21 cellular contexts compared by ENCODE assay signal in the genomic region with DNA sequence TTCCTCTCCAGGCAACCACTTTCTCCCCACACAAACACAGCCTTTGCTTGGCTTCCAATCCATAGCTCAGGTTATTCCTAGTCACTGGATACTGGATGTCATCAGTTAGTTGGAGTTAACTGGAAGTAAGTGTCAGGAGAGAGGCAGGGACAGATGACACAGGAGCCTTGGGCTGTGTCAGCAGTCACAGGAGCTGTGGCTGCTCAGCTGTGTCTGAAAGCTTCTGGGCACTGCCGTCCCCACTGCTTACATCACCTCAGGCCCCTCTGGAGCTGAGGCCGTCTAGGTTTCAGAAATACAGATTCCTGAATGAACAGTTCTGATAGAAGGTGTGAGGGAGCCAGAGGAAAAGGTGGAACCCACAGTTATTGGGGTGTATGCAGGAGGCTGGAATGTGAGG. TPM values are rescaled to one million over a fixed set of nuclear protein-coding genes. Genes with fewer than 3 reads are reported as not detected.
"Had no signal": no experiment of that assay in that cellular context is flagged by ENCODE, and none has a peak within 500 bp of the region (broad histone marks: within the 10 kb centered on the region; RNA-seq: fewer than 3 reads in every experiment).

No MANE protein-coding gene starts in this region.

- DNase-seq: KBM-7, MV-4-11, NCI-H1048, NCI-H1105, NCI-H1417, NCI-H1436 treated with DMSO at 0.1 percent for 48 hours, NCI-H1694, NCI-H187 treated with DMSO at 0.1 percent for 48 hours, NCI-H2029 treated with DMSO at 0.1 percent for 48 hours, NCI-H2171 treated with DMSO at 0.1 percent for 48 hours, NCI-H345, NCI-H446 treated with DMSO at 0.1 percent for 48 hours, NCI-H510A treated with DMSO at 0.1 percent for 48 hours, NCI-H526, RPMI8226, SHP77, SW 1271 had no signal

RNA-seq across cellular contexts. Expression of a gene that starts 17.3 kb away (rescaled TPM):
- total RNA-seq: HT-29, LHCN-M2, MCF 10A, SK-MEL-5 had no signal
